ENCODE assay signal across 11 cellular contexts in the genomic region with DNA sequence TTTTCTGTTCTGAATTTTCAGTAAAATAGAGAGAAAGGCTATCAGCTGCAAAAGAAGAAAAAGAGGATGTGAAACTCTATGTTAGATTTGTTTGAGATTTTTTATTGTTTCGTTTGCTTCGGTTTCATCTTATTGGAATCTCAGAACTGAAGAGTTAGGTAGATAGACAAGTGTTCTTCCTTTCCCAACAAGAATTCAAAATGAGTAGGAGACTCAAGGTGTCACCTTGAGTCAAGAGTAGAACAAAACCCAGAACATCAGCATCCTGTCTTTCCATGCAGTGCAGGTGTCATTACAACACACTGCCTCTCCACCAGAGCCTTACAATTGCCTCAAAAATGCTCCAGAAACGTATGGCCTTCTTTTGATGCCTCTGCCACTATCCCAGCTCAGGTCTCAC. TPM values are rescaled to one million over a fixed set of nuclear protein-coding genes. Genes with fewer than 3 reads are reported as not detected.
A peak's percentile ranks its signal among the peaks of the same experiment; 100 is the strongest.
DNase-seq lines count a peak whose midpoint lies in the region; ATAC-seq, FAIRE-seq and TF ChIP-seq lines count a peak whose summit lies in the region.
"Had no signal": no experiment of that assay in that cellular context is flagged by ENCODE, and none has a peak within 500 bp of the region (broad histone marks: within the 10 kb centered on the region; RNA-seq: fewer than 3 reads in every experiment).

No MANE protein-coding gene starts in this region.

- no peaks in the 10 kb centered on the region for H3K9me3 ChIP-seq in CD4-positive, alpha-beta memory T cell (ENCODE audit: control insufficient read depth in 1 of 2, low read length in 2 of 2)
- H3K9me3 ChIP-seq in left ventricle myocardium inferior (replicated peaks) (no peaks in the 10 kb centered on the region), upper lobe of left lung (no peaks in the 10 kb centered on the region)

- WGBS in upper lobe of left lung, 2 donors = 80 to 91% methylated on average over 3 of the region's 3 CpGs

- H3K36me3 ChIP-seq in CD4-positive, alpha-beta memory T cell (ENCODE audit: insufficient read depth, low read length) = no peaks in the 10 kb centered on the region
- H3K36me3 ChIP-seq in left ventricle myocardium inferior = no peaks in the 10 kb centered on the region
- peaks cover 0 to 15% (median 2%) of the 10 kb centered on the region in 4 donors for H3K36me3 ChIP-seq in upper lobe of left lung

- TF ChIP-seq CTCF in left ventricle myocardium inferior (IDR thresholded peaks at IDR 0.05; ENCODE audit: borderline replicate concordance) (no peak), upper lobe of left lung (IDR thresholded peaks at IDR 0.05) (no peak)

- H3K9me3 Mint-ChIP-seq in CD4-positive, alpha-beta memory T cell = no peaks in the 10 kb centered on the region
- H3K9me3 Mint-ChIP-seq: stimulated activated naive CD8-positive, alpha-beta T cell treated with anti-CD3 and anti-CD28 coated beads, Interleukin-15, amount 100 ng/mL, for 72 hours had no signal

- peak; percentile 33 for FAIRE-seq in GM19239 (lab: Jason Lieb, UNC)

- peaks cover 0 to 15% (median 9%) of the 10 kb centered on the region in 4 donors for H3K4me1 Mint-ChIP-seq in CD4-positive, alpha-beta memory T cell
- H3K4me1 Mint-ChIP-seq: stimulated activated naive CD8-positive, alpha-beta T cell treated with anti-CD3 and anti-CD28 coated beads, Interleukin-15, amount 100 ng/mL, for 72 hours had no signal

- no peak for TF ChIP-seq POLR2A in upper lobe of left lung (IDR thresholded peaks at IDR 0.05)

- H3K27ac Mint-ChIP-seq in CD4-positive, alpha-beta memory T cell = peak overlapping the region in 4 of 7 donors; percentile 2 to 65 (median 20)
- H3K27ac Mint-ChIP-seq: stimulated activated naive CD8-positive, alpha-beta T cell treated with anti-CD3 and anti-CD28 coated beads, Interleukin-15, amount 100 ng/mL, for 72 hours had no signal

- POLR2A ChIA-PET in CD4-positive, alpha-beta memory T cell (lab: Charles Lee; ENCODE audit: partially characterized antibody) = no interaction called here

- no peaks in the 10 kb centered on the region for H3K4me1 ChIP-seq in CD4-positive, alpha-beta memory T cell (ENCODE audit: insufficient read depth, low read length)
- H3K4me1 ChIP-seq in left ventricle myocardium inferior (peaks cover 17% of the 10 kb centered on the region), upper lobe of left lung (no peaks in the 10 kb centered on the region)

- no peaks in the 10 kb centered on the region for H3K27me3 Mint-ChIP-seq in CD4-positive, alpha-beta memory T cell
- H3K27me3 Mint-ChIP-seq: stimulated activated naive CD8-positive, alpha-beta T cell treated with anti-CD3 and anti-CD28 coated beads, Interleukin-15, amount 100 ng/mL, for 72 hours had no signal

- CTCF ChIA-PET in CD4-positive, alpha-beta memory T cell (lab: Charles Lee; ENCODE audit: partially characterized antibody) = no interaction called here

- H3K27ac ChIP-seq in CD4-positive, alpha-beta memory T cell (ENCODE audit: low read depth, low read length) = no peak overlapping the region
- no peak overlapping the region for H3K27ac ChIP-seq in left ventricle myocardium inferior (replicated peaks)
- no peak overlapping the region for H3K27ac ChIP-seq in upper lobe of left lung

- H3K36me3 Mint-ChIP-seq in CD4-positive, alpha-beta memory T cell = peaks cover 28 to 34% of the 10 kb centered on the region in 2 donors

- DNase-seq in CD4-positive, alpha-beta memory T cell = no peak
- peak; percentile 36 for DNase-seq in GM19239 (ENCODE audit: insufficient read length, low spot score)
- no peak for DNase-seq in NCI-H82 (lab: John Stamatoyannopoulos, UW)
- DNase-seq in left ventricle myocardium inferior = no peak
- DNase-seq in upper lobe of left lung = no peak
- DNase-seq in NCI-H2171 (lab: John Stamatoyannopoulos, UW) = no peak
- DNase-seq: NCI-H446 treated with DMSO at 0.1 percent for 48 hours; stimulated activated CD4-positive, alpha-beta T cell treated with anti-CD3 and anti-CD28 coated beads, Interleukin-12 subunit alpha, Interleukin-12 subunit beta, amount 100 ng/mL, for 4 hours; stimulated activated naive CD8-positive, alpha-beta T cell treated with anti-CD3 and anti-CD28 coated beads, Interleukin-15, amount 100 ng/mL, for 72 hours had no signal

- ATAC-seq in HG02678 (IDR thresholded peaks at IDR 0.05; ENCODE audit: unreplicated experiment) = peak; percentile 86
- peak; percentile 79 for ATAC-seq in HG03520 (IDR thresholded peaks at IDR 0.05; ENCODE audit: unreplicated experiment)
- no peak for ATAC-seq in upper lobe of left lung (ENCODE audit: low FRiP score in 2 of 2)
- ATAC-seq: stimulated activated naive CD8-positive, alpha-beta T cell treated with anti-CD3 and anti-CD28 coated beads, Interleukin-15, amount 100 ng/mL, for 72 hours had no signal

- TF ChIP-seq EP300 in upper lobe of left lung (IDR thresholded peaks at IDR 0.05) = no peak

- intact Hi-C loops in CD4-positive, alpha-beta memory T cell (cut with micrococcal nuclease) = no loop called here
- intact Hi-C loops in left ventricle myocardium inferior (cut with micrococcal nuclease) = no loop called here

- no peak overlapping the region for H3K4me3 Mint-ChIP-seq in CD4-positive, alpha-beta memory T cell
- H3K4me3 Mint-ChIP-seq: stimulated activated naive CD8-positive, alpha-beta T cell treated with anti-CD3 and anti-CD28 coated beads, Interleukin-15, amount 100 ng/mL, for 72 hours had no signal

- H3K4me3 ChIP-seq in CD4-positive, alpha-beta memory T cell (ENCODE audit: low read length in 2 of 2) = no peak overlapping the region
- no peak overlapping the region for H3K4me3 ChIP-seq in left ventricle myocardium inferior
- H3K4me3 ChIP-seq in upper lobe of left lung = no peak overlapping the region

- no peaks in the 10 kb centered on the region for H3K27me3 ChIP-seq in CD4-positive, alpha-beta memory T cell (ENCODE audit: insufficient read depth, low read length)
- no peaks in the 10 kb centered on the region for H3K27me3 ChIP-seq in left ventricle myocardium inferior (ENCODE audit: low read depth)
- no peaks in the 10 kb centered on the region for H3K27me3 ChIP-seq in upper lobe of left lung

RNA-seq across cellular contexts. Expression of a gene that starts 21.1 kb away (rescaled TPM):
- 10 to 100 TPM; 34.9 to 37.0 TPM for total RNA-seq in CD4-positive, alpha-beta memory T cell
- 10 to 100 TPM; 16.1 to 19.3 TPM for polyA plus RNA-seq in CD4-positive, alpha-beta memory T cell
- total RNA-seq in left ventricle myocardium inferior (50.6 TPM), upper lobe of left lung (10 to 100 TPM; 33.2 to 75.5 (median 43.1) TPM)

RNA-seq across cellular contexts. Expression of a gene that starts 51.7 kb away (rescaled TPM):
- total RNA-seq in CD4-positive, alpha-beta memory T cell = 10 to 100 TPM; 58.3 to 61.7 TPM
- 10 to 100 TPM; 53.3 to 55.9 TPM for polyA plus RNA-seq in CD4-positive, alpha-beta memory T cell
- 156 TPM for total RNA-seq in left ventricle myocardium inferior
- 10 to 100 TPM; 40.9 to 78.5 (median 53.0) TPM for total RNA-seq in upper lobe of left lung

Comparison
In these comparisons a context has a peak if more than half of its experiments do, and no peak if none do; other contexts are left out.
1. ATAC-seq: peak in HG02678 (single experiment) and HG03520 (single experiment); none in upper lobe of left lung (0 of 2).